ENCODE assay signal across 8 cellular contexts in the genomic region with DNA sequence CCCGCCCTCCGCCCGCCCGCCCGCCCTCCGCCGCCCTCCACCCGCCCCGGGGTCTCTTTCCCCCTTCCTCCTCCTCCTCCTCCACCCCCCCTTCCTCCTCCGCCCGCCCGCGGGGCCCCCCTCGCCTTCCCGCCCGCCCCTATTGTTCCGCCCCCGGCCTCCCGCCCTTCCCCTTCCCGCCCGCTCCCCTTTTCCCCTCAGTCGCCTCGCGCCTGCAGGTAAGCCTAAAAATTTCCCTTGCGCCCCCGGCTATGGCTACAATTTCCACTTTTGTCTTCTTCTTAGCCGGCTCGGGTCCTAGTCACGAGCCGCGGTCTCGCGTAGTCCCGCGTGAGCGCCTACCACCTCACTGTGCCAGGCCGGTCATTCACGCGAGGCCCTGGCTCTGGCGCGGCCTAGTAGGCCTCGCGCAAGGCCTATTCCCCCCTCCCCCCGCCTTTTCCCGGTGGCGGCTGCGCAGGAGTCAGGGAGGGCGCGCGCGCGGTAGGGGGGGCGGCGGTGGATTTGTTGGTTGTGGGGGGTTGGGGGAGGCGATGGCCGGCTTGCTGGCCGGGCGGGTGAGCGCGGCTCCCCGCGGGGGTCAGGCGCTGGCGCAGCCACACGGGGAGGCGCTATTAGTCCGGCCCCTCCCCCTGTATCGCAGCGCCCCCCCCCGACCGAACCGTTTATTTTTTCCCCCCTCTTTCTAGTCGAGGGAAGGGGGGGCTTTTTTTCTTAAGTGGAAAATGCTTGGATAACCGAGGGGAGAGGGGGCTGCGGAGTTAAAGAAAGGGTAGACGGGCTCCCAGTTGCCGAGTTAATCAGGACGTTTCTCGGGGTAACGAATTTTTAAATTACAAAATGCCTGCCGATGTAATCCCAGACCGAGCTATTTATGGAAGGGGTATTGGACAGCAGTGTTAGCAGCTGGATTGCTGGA. TPM values are rescaled to one million over a fixed set of nuclear protein-coding genes. Genes with fewer than 3 reads are reported as not detected.
DNase-seq lines count a peak whose midpoint lies in the region; ATAC-seq, FAIRE-seq and TF ChIP-seq lines count a peak whose summit lies in the region.

No MANE protein-coding gene starts in this region.

- BruUV-seq in HepG2 (replicated peaks; lab: Mats Ljungman, UMichigan) = no TSS peak

- H3K4me1 Mint-ChIP-seq in dendritic cell treated with granulocyte-macrophage colony-stimulating factor and Interleukin-4, amounts not matched to agents 40 ng/mL and 50 ng/mL, for 4 days (ENCODE audit: low read depth) = peaks cover 30% of the 10 kb centered on the region

- H3K4me2 ChIP-seq in HepG2 (ENCODE audit: low read depth, low read length) = peak overlapping the region; percentile 91

- TF ChIP-seq POLR2A in HepG2 (IDR thresholded peaks at IDR 0.05; ENCODE audit: insufficient read depth in 1 of 2, low read depth in 2 of 2, low read length in 2 of 2) = peak in 1 of 2 experiments; percentile 70; a peak in 3 of 4 replicates

- H3K9ac ChIP-seq in HepG2 (ENCODE audit: insufficient read depth, low read depth, low read length) = peak overlapping the region; percentile 92

- CTCF ChIA-PET in HepG2 (lab: Yijun Ruan, JAX; ENCODE audit: low intra/inter-chr PET ratio, low total read pairs) = no interaction called here

- H3K4me3 Mint-ChIP-seq in dendritic cell treated with granulocyte-macrophage colony-stimulating factor and Interleukin-4, amounts not matched to agents 40 ng/mL and 50 ng/mL, for 4 days = peak overlapping the region; percentile 92

- peaks cover 70% of the 10 kb centered on the region for H3K36me3 Mint-ChIP-seq in dendritic cell treated with granulocyte-macrophage colony-stimulating factor and Interleukin-4, amounts not matched to agents 40 ng/mL and 50 ng/mL, for 4 days (ENCODE audit: low read depth)

- peaks cover 48% of the 10 kb centered on the region for H3K79me2 ChIP-seq in HepG2 (ENCODE audit: insufficient read depth, low read length)

- DNase-seq in D721Med (ENCODE audit: insufficient read length, low spot score) (no peak), NCI-H446 treated with DMSO at 0.1 percent for 48 hours (lab: John Stamatoyannopoulos, UW) (peak; percentile 30), HepG2 (ENCODE audit: low spot score) (peak; percentile 72)
- DNase-seq in activated CD4-positive, alpha-beta T cell treated with anti-CD3 and anti-CD28 coated beads, Interleukin-2, amount 50 U/mL, for 4 hours = peak; percentile 67 to 71
- DNase-seq in stimulated activated CD4-positive, alpha-beta T cell treated with anti-CD3 and anti-CD28 coated beads, Interleukin-1b, Interleukin-23, amount 100 ng/mL, for 48 hours = peak; percentile 72

- in situ Hi-C loops in HepG2 (cut with HindIII; ENCODE audit: extremely low pct_ligation_motif_present, low pct_unique_long_range_greater_than_20kb) = no loop called here

- peaks cover 34% of the 10 kb centered on the region for H3K4me1 ChIP-seq in HepG2 (ENCODE audit: insufficient read depth, low read length)

- H3K27me3 Mint-ChIP-seq in dendritic cell treated with granulocyte-macrophage colony-stimulating factor and Interleukin-4, amounts not matched to agents 40 ng/mL and 50 ng/mL, for 4 days = no peaks in the 10 kb centered on the region

- peak overlapping the region; percentile 77 to 97 (median 95) for H3K4me3 ChIP-seq in HepG2 (replicated peaks in 1 of 3; ENCODE audit: insufficient read depth in 1 of 3, low read depth in 2 of 3, low read length in 3 of 3)

- H3K36me3 ChIP-seq in HepG2 (replicated peaks in 1 of 2; ENCODE audit: control insufficient read depth in 1 of 2, insufficient read depth in 2 of 2, low read length in 2 of 2) = peaks cover 19 to 37% of the 10 kb centered on the region in 2 experiments

- POLR2A ChIA-PET in HepG2 (lab: Yijun Ruan, JAX) = interaction anchor here (1.0 to 2.8 kb wide), 3 partner anchors 10 to 49 kb away, joined by 3 to 9 read pairs (median 4); a partner anchor contains a TSS

- no peak; a peak in 1 of 4 replicates for TF ChIP-seq EP300 in HepG2 (IDR thresholded peaks at IDR 0.05; ENCODE audit: low read depth in 2 of 2, low read length in 2 of 2)
- no peak for TF ChIP-seq EP300 in HepG2 (CRISPR knock-in tag; IDR thresholded peaks at IDR 0.05; ENCODE audit: borderline replicate concordance)

- H3K27ac Mint-ChIP-seq in dendritic cell treated with granulocyte-macrophage colony-stimulating factor and Interleukin-4, amounts not matched to agents 40 ng/mL and 50 ng/mL, for 4 days = peak overlapping the region; percentile 96

- FAIRE-seq in D721Med (lab: Jason Lieb, UNC) (no peak), HepG2 (lab: Jason Lieb, UNC) (no peak)

- peak overlapping the region; percentile 92 for H3K27ac ChIP-seq in HepG2 (ENCODE audit: extremely low read length, insufficient read depth, low read length)

- TF ChIP-seq CTCF in D721Med (IDR thresholded peaks at IDR 0.05; ENCODE audit: insufficient read depth, missing control alignments) = peak; percentile 23
- TF ChIP-seq CTCF in HepG2 (CRISPR knock-in tag; IDR thresholded peaks at IDR 0.05) = peak; percentile 51

- H2AFZ ChIP-seq in HepG2 (ENCODE audit: low read length) = no peak overlapping the region

- intact Hi-C loops in dendritic cell treated with granulocyte-macrophage colony-stimulating factor and Interleukin-4, amounts not matched to agents 40 ng/mL and 50 ng/mL, for 4 days (cut with micrococcal nuclease) = loop anchor here (2.0 to 5.0 kb wide), 2 partner anchors 48 to 275 kb away; a partner anchor contains a TSS
- intact Hi-C loops in HepG2 (cut with micrococcal nuclease; ENCODE audit: unreplicated experiment) = no loop called here

- H3K9me3 ChIP-seq in HepG2 (ENCODE audit: low read length) = no peaks in the 10 kb centered on the region

- no peaks in the 10 kb centered on the region for H3K9me3 Mint-ChIP-seq in dendritic cell treated with granulocyte-macrophage colony-stimulating factor and Interleukin-4, amounts not matched to agents 40 ng/mL and 50 ng/mL, for 4 days

- 0 out of 2 replicates have a peak, but pooled peaks have one; percentile 16 for TF ChIP-seq RAD21 in HepG2 (CRISPR knock-in tag; IDR thresholded peaks at IDR 0.05)

- ATAC-seq in HG02852 (IDR thresholded peaks at IDR 0.05; ENCODE audit: unreplicated experiment) = peak; percentile 37
- ATAC-seq in HepG2 = peak; percentile 74
- no peak for ATAC-seq in GM19452 (IDR thresholded peaks at IDR 0.05; ENCODE audit: unreplicated experiment)

- peaks cover 45% of the 10 kb centered on the region for H4K20me1 ChIP-seq in HepG2 (ENCODE audit: insufficient read depth, low read length)

- WGBS in HepG2 (ENCODE audit: low lambda C conversion rate) = 1% methylated on average over 53 of the region's 82 CpGs

- H3K27me3 ChIP-seq in HepG2 (ENCODE audit: control insufficient read depth in 1 of 2, insufficient read depth in 2 of 2, low read length in 2 of 2) = no peaks in the 10 kb centered on the region

RNA-seq across cellular contexts. Expression of a gene that starts 0.5 kb away (rescaled TPM):
- total RNA-seq in HepG2 (2016; rRNA removed; fragmentation: Illumina TruSeq; extraction: Trizol) = 154 and 265 TPM in 2 replicates
- total RNA-seq in HepG2 (2016; cell fraction: cytosol; rRNA removed; fragmentation: Illumina TruSeq; extraction: Trizol; ENCODE audit: low read depth) = 156 and 172 TPM in 2 replicates
- total RNA-seq in HepG2 (2016; cell fraction: insoluble cytoplasmic fraction; rRNA removed; fragmentation: Illumina TruSeq; extraction: Trizol) = 132 and 265 TPM in 2 replicates
- 447 and 497 TPM in 2 replicates for total RNA-seq in HepG2 (2016; cell fraction: membrane; rRNA removed; fragmentation: Illumina TruSeq; extraction: Trizol)
- 279 and 306 TPM in 2 replicates for total RNA-seq in HepG2 (2016; cell fraction: nucleus; rRNA removed; fragmentation: Illumina TruSeq; extraction: Trizol)
- polyA plus RNA-seq in HepG2 (2011; rRNA removed) = 345 and 390 TPM in 2 replicates
- 323 and 364 TPM in 2 replicates for polyA plus RNA-seq in HepG2 (2011; cell fraction: cytosol; rRNA removed)
- 477 and 513 TPM in 2 replicates for polyA plus RNA-seq in HepG2 (2011; cell fraction: nucleus; rRNA removed)
- polyA plus RNA-seq in HepG2 (2012) = 786 and 1,014 TPM in 2 replicates
- 954 and 1,027 TPM in 2 replicates for polyA plus RNA-seq in HepG2 (2016; cell fraction: cytosol; fragmentation: Illumina TruSeq; extraction: Trizol; ENCODE audit: low read depth)
- polyA plus RNA-seq in HepG2 (2016; cell fraction: insoluble cytoplasmic fraction; fragmentation: Illumina TruSeq; extraction: Trizol; ENCODE audit: low read depth) = 599 and 702 TPM in 2 replicates
- polyA plus RNA-seq in HepG2 (2016; cell fraction: membrane; fragmentation: Illumina TruSeq; extraction: Trizol; ENCODE audit: low read depth) = 1,162 and 1,386 TPM in 2 replicates
- 670 and 689 TPM in 2 replicates for polyA plus RNA-seq in HepG2 (2016; cell fraction: nucleus; fragmentation: Illumina TruSeq; extraction: Trizol; ENCODE audit: insufficient read depth, low read depth)
- polyA minus RNA-seq in HepG2 (2011; rRNA and poly(A)+ RNA removed; ENCODE audit: low replicate concordance) = 709 and 1,043 TPM in 2 replicates
- polyA minus RNA-seq in HepG2 (2011; cell fraction: cytosol; rRNA and poly(A)+ RNA removed) = 515 and 646 TPM in 2 replicates
- 549 and 596 TPM in 2 replicates for polyA minus RNA-seq in HepG2 (2011; cell fraction: nucleus; rRNA and poly(A)+ RNA removed)

RNA-seq across cellular contexts. Expression of a gene that starts 10.9 kb away (rescaled TPM):
- 102 and 109 TPM in 2 replicates for total RNA-seq in HepG2 (2016; rRNA removed; fragmentation: Illumina TruSeq; extraction: Trizol)
- 78.3 and 97.6 TPM in 2 replicates for total RNA-seq in HepG2 (2016; cell fraction: cytosol; rRNA removed; fragmentation: Illumina TruSeq; extraction: Trizol; ENCODE audit: low read depth)
- total RNA-seq in HepG2 (2016; cell fraction: insoluble cytoplasmic fraction; rRNA removed; fragmentation: Illumina TruSeq; extraction: Trizol) = 99.2 and 114 TPM in 2 replicates
- total RNA-seq in HepG2 (2016; cell fraction: membrane; rRNA removed; fragmentation: Illumina TruSeq; extraction: Trizol) = 113 and 134 TPM in 2 replicates
- total RNA-seq in HepG2 (2016; cell fraction: nucleus; rRNA removed; fragmentation: Illumina TruSeq; extraction: Trizol) = 37.8 and 46.1 TPM in 2 replicates
- 65.0 and 70.4 TPM in 2 replicates for polyA plus RNA-seq in HepG2 (2011; rRNA removed)
- 58.7 and 62.8 TPM in 2 replicates for polyA plus RNA-seq in HepG2 (2011; cell fraction: cytosol; rRNA removed)
- 20.0 and 31.0 TPM in 2 replicates for polyA plus RNA-seq in HepG2 (2011; cell fraction: nucleus; rRNA removed)
- 99.5 and 141 TPM in 2 replicates for polyA plus RNA-seq in HepG2 (2012)
- polyA plus RNA-seq in HepG2 (2016; cell fraction: cytosol; fragmentation: Illumina TruSeq; extraction: Trizol; ENCODE audit: low read depth) = 115 and 156 TPM in 2 replicates
- 164 and 180 TPM in 2 replicates for polyA plus RNA-seq in HepG2 (2016; cell fraction: insoluble cytoplasmic fraction; fragmentation: Illumina TruSeq; extraction: Trizol; ENCODE audit: low read depth)
- polyA plus RNA-seq in HepG2 (2016; cell fraction: membrane; fragmentation: Illumina TruSeq; extraction: Trizol; ENCODE audit: low read depth) = 149 and 177 TPM in 2 replicates
- 113 and 118 TPM in 2 replicates for polyA plus RNA-seq in HepG2 (2016; cell fraction: nucleus; fragmentation: Illumina TruSeq; extraction: Trizol; ENCODE audit: insufficient read depth, low read depth)
- polyA minus RNA-seq in HepG2 (2011; rRNA and poly(A)+ RNA removed; ENCODE audit: low replicate concordance) = 59.9 and 104 TPM in 2 replicates
- polyA minus RNA-seq in HepG2 (2011; cell fraction: cytosol; rRNA and poly(A)+ RNA removed) = 20.7 and 32.5 TPM in 2 replicates
- 18.5 and 23.0 TPM in 2 replicates for polyA minus RNA-seq in HepG2 (2011; cell fraction: nucleus; rRNA and poly(A)+ RNA removed)

RNA-seq across cellular contexts. Expression of a gene that starts 28.8 kb away (rescaled TPM):
- total RNA-seq in HepG2 (2016; rRNA removed; fragmentation: Illumina TruSeq; extraction: Trizol) = 0.58 and 0.90 TPM in 2 replicates
- total RNA-seq in HepG2 (2016; cell fraction: cytosol; rRNA removed; fragmentation: Illumina TruSeq; extraction: Trizol; ENCODE audit: low read depth) = 0.44 and 0.81 TPM in 2 replicates
- total RNA-seq in HepG2 (2016; cell fraction: insoluble cytoplasmic fraction; rRNA removed; fragmentation: Illumina TruSeq; extraction: Trizol) = 0.45 and 1.1 TPM in 2 replicates
- total RNA-seq in HepG2 (2016; cell fraction: membrane; rRNA removed; fragmentation: Illumina TruSeq; extraction: Trizol) = 0.59 and 0.83 TPM in 2 replicates
- 0.37 TPM in 1 of 2 replicates, not detected in the other for total RNA-seq in HepG2 (2016; cell fraction: nucleus; rRNA removed; fragmentation: Illumina TruSeq; extraction: Trizol)
- polyA plus RNA-seq in HepG2 (2011; rRNA removed) = 0.24 and 0.50 TPM in 2 replicates
- polyA plus RNA-seq in HepG2 (2011; cell fraction: cytosol; rRNA removed) = 0.37 and 0.81 TPM in 2 replicates
- 0.80 and 0.90 TPM in 2 replicates for polyA plus RNA-seq in HepG2 (2011; cell fraction: nucleus; rRNA removed)
- polyA plus RNA-seq in HepG2 (2012) = 0.15 and 0.21 TPM in 2 replicates
- 0.43 and 0.48 TPM in 2 replicates for polyA plus RNA-seq in HepG2 (2016; cell fraction: cytosol; fragmentation: Illumina TruSeq; extraction: Trizol; ENCODE audit: low read depth)
- 0.48 and 1.4 TPM in 2 replicates for polyA plus RNA-seq in HepG2 (2016; cell fraction: insoluble cytoplasmic fraction; fragmentation: Illumina TruSeq; extraction: Trizol; ENCODE audit: low read depth)
- polyA plus RNA-seq in HepG2 (2016; cell fraction: membrane; fragmentation: Illumina TruSeq; extraction: Trizol; ENCODE audit: low read depth) = 0.47 and 0.73 TPM in 2 replicates
- 0.80 and 0.85 TPM in 2 replicates for polyA plus RNA-seq in HepG2 (2016; cell fraction: nucleus; fragmentation: Illumina TruSeq; extraction: Trizol; ENCODE audit: insufficient read depth, low read depth)
- polyA minus RNA-seq in HepG2 (2011; rRNA and poly(A)+ RNA removed; ENCODE audit: low replicate concordance) = 0.49 and 0.66 TPM in 2 replicates
- polyA minus RNA-seq in HepG2 (2011; cell fraction: cytosol; rRNA and poly(A)+ RNA removed) = not detected in 2 replicates
- 0.25 and 0.64 TPM in 2 replicates for polyA minus RNA-seq in HepG2 (2011; cell fraction: nucleus; rRNA and poly(A)+ RNA removed)

RNA-seq across cellular contexts. Expression of a gene that starts 46.8 kb away (rescaled TPM):
- 0.13 and 0.20 TPM in 2 replicates for total RNA-seq in HepG2 (2016; rRNA removed; fragmentation: Illumina TruSeq; extraction: Trizol)
- total RNA-seq in HepG2 (2016; cell fraction: cytosol; rRNA removed; fragmentation: Illumina TruSeq; extraction: Trizol; ENCODE audit: low read depth) = under 0.01 and 0.10 TPM in 2 replicates
- total RNA-seq in HepG2 (2016; cell fraction: insoluble cytoplasmic fraction; rRNA removed; fragmentation: Illumina TruSeq; extraction: Trizol) = 0.25 and 0.28 TPM in 2 replicates
- 0.03 and 0.25 TPM in 2 replicates for total RNA-seq in HepG2 (2016; cell fraction: membrane; rRNA removed; fragmentation: Illumina TruSeq; extraction: Trizol)
- 0.16 and 0.28 TPM in 2 replicates for total RNA-seq in HepG2 (2016; cell fraction: nucleus; rRNA removed; fragmentation: Illumina TruSeq; extraction: Trizol)
- 1.1 and 1.3 TPM in 2 replicates for polyA plus RNA-seq in HepG2 (2011; rRNA removed)
- polyA plus RNA-seq in HepG2 (2011; cell fraction: cytosol; rRNA removed) = 0.23 and 0.60 TPM in 2 replicates
- polyA plus RNA-seq in HepG2 (2011; cell fraction: nucleus; rRNA removed) = 5.5 and 6.6 TPM in 2 replicates
- polyA plus RNA-seq in HepG2 (2012) = 1.9 and 2.3 TPM in 2 replicates
- polyA plus RNA-seq in HepG2 (2016; cell fraction: cytosol; fragmentation: Illumina TruSeq; extraction: Trizol; ENCODE audit: low read depth) = 0.02 TPM in 1 of 2 replicates, not detected in the other
- polyA plus RNA-seq in HepG2 (2016; cell fraction: insoluble cytoplasmic fraction; fragmentation: Illumina TruSeq; extraction: Trizol; ENCODE audit: low read depth) = 0.05 and 0.10 TPM in 2 replicates
- polyA plus RNA-seq in HepG2 (2016; cell fraction: membrane; fragmentation: Illumina TruSeq; extraction: Trizol; ENCODE audit: low read depth) = not detected in 2 replicates
- polyA plus RNA-seq in HepG2 (2016; cell fraction: nucleus; fragmentation: Illumina TruSeq; extraction: Trizol; ENCODE audit: insufficient read depth, low read depth) = 0.34 and 1.5 TPM in 2 replicates
- polyA minus RNA-seq in HepG2 (2011; rRNA and poly(A)+ RNA removed; ENCODE audit: low replicate concordance) = 1.4 and 3.4 TPM in 2 replicates
- polyA minus RNA-seq in HepG2 (2011; cell fraction: cytosol; rRNA and poly(A)+ RNA removed) = 0.26 and 0.49 TPM in 2 replicates
- polyA minus RNA-seq in HepG2 (2011; cell fraction: nucleus; rRNA and poly(A)+ RNA removed) = 1.3 and 1.6 TPM in 2 replicates

RNA-seq across cellular contexts. Expression of a gene that starts 48.7 kb away (rescaled TPM):
- total RNA-seq in HepG2 (2016; rRNA removed; fragmentation: Illumina TruSeq; extraction: Trizol) = 39.5 and 55.5 TPM in 2 replicates
- 73.3 and 74.5 TPM in 2 replicates for total RNA-seq in HepG2 (2016; cell fraction: cytosol; rRNA removed; fragmentation: Illumina TruSeq; extraction: Trizol; ENCODE audit: low read depth)
- 37.9 and 54.0 TPM in 2 replicates for total RNA-seq in HepG2 (2016; cell fraction: insoluble cytoplasmic fraction; rRNA removed; fragmentation: Illumina TruSeq; extraction: Trizol)
- total RNA-seq in HepG2 (2016; cell fraction: membrane; rRNA removed; fragmentation: Illumina TruSeq; extraction: Trizol) = 79.2 and 87.3 TPM in 2 replicates
- total RNA-seq in HepG2 (2016; cell fraction: nucleus; rRNA removed; fragmentation: Illumina TruSeq; extraction: Trizol) = 45.3 and 52.6 TPM in 2 replicates
- polyA plus RNA-seq in HepG2 (2011; rRNA removed) = 47.0 and 49.2 TPM in 2 replicates
- polyA plus RNA-seq in HepG2 (2011; cell fraction: cytosol; rRNA removed) = 34.4 and 52.5 TPM in 2 replicates
- 186 and 198 TPM in 2 replicates for polyA plus RNA-seq in HepG2 (2011; cell fraction: nucleus; rRNA removed)
- polyA plus RNA-seq in HepG2 (2012) = 22.1 and 25.4 TPM in 2 replicates
- polyA plus RNA-seq in HepG2 (2016; cell fraction: cytosol; fragmentation: Illumina TruSeq; extraction: Trizol; ENCODE audit: low read depth) = 64.6 and 72.6 TPM in 2 replicates
- polyA plus RNA-seq in HepG2 (2016; cell fraction: insoluble cytoplasmic fraction; fragmentation: Illumina TruSeq; extraction: Trizol; ENCODE audit: low read depth) = 32.5 and 37.2 TPM in 2 replicates
- polyA plus RNA-seq in HepG2 (2016; cell fraction: membrane; fragmentation: Illumina TruSeq; extraction: Trizol; ENCODE audit: low read depth) = 60.8 and 63.3 TPM in 2 replicates
- polyA plus RNA-seq in HepG2 (2016; cell fraction: nucleus; fragmentation: Illumina TruSeq; extraction: Trizol; ENCODE audit: insufficient read depth, low read depth) = 85.1 and 85.5 TPM in 2 replicates
- polyA minus RNA-seq in HepG2 (2011; rRNA and poly(A)+ RNA removed; ENCODE audit: low replicate concordance) = 46.1 and 74.4 TPM in 2 replicates
- 11.2 and 16.6 TPM in 2 replicates for polyA minus RNA-seq in HepG2 (2011; cell fraction: cytosol; rRNA and poly(A)+ RNA removed)
- polyA minus RNA-seq in HepG2 (2011; cell fraction: nucleus; rRNA and poly(A)+ RNA removed) = 46.1 and 50.8 TPM in 2 replicates
